In genomic region chr1:56820755-56821461, GRCh38 we compare ENCODE assay signal across 8 cellular contexts. TPM values are rescaled to one million over a fixed set of nuclear protein-coding genes. Genes with fewer than 3 reads are reported as not detected.
A peak's percentile ranks its signal among the peaks of the same experiment; 100 is the strongest.
DNase-seq lines count a peak whose midpoint lies in the region; ATAC-seq lines count a peak whose summit lies in the region.

No MANE protein-coding gene starts in this region.

- POLR2A ChIA-PET in CD4-positive, alpha-beta memory T cell (lab: Charles Lee; ENCODE audit: partially characterized antibody): no interaction called here
- POLR2A ChIA-PET in activated CD4-positive, alpha-beta memory T cell treated with anti-CD3 and anti-CD28 coated beads, Interleukin-2, amount 10 ng/mL, durations not matched to agents 7 days and 5 days (lab: Charles Lee): no interaction called here

- no peaks in the 10 kb centered on the region for H3K4me1 Mint-ChIP-seq in CD4-positive, alpha-beta memory T cell
- no peaks in the 10 kb centered on the region for H3K4me1 Mint-ChIP-seq in activated CD4-positive, alpha-beta memory T cell treated with anti-CD3 and anti-CD28 coated beads, Interleukin-2, amount 10 ng/mL, durations not matched to agents 7 days and 5 days
- H3K4me1 Mint-ChIP-seq in effector memory CD8-positive, alpha-beta T cell (ENCODE audit: low read depth in 2 of 2): no peaks in the 10 kb centered on the region

- H3K23ac ChIP-seq in mesendoderm (ENCODE audit: low read length): no peak overlapping the region

- no peak overlapping the region for H4K8ac ChIP-seq in mesendoderm (ENCODE audit: low read depth, low read length)

- H2AK5ac ChIP-seq in mesendoderm (ENCODE audit: low read length): no peak overlapping the region

- H3K9me3 ChIP-seq in CD4-positive, alpha-beta memory T cell (ENCODE audit: control insufficient read depth in 1 of 2, low read length in 2 of 2): no peaks in the 10 kb centered on the region

- H3K79me1 ChIP-seq in mesendoderm (ENCODE audit: low read length): no peaks in the 10 kb centered on the region

- H3K4me3 ChIP-seq in CD4-positive, alpha-beta memory T cell (ENCODE audit: low read length in 2 of 2): no peak overlapping the region
- H3K4me3 ChIP-seq in mesendoderm (ENCODE audit: low read length): no peak overlapping the region

- H3K4me3 Mint-ChIP-seq in CD4-positive, alpha-beta memory T cell: no peak overlapping the region
- no peak overlapping the region for H3K4me3 Mint-ChIP-seq in activated CD4-positive, alpha-beta memory T cell treated with anti-CD3 and anti-CD28 coated beads, Interleukin-2, amount 10 ng/mL, durations not matched to agents 7 days and 5 days
- H3K4me3 Mint-ChIP-seq in effector memory CD8-positive, alpha-beta T cell: no peak overlapping the region

- CTCF ChIA-PET in CD4-positive, alpha-beta memory T cell (lab: Charles Lee; ENCODE audit: partially characterized antibody): interaction anchor here (0.7 to 3.2 kb wide), 5 partner anchors 10 to 22 kb away, joined by 3 to 17 read pairs (median 3); no protein-coding TSS in a partner anchor
- CTCF ChIA-PET in activated CD4-positive, alpha-beta memory T cell treated with anti-CD3 and anti-CD28 coated beads, Interleukin-2, amount 10 ng/mL, durations not matched to agents 7 days and 5 days (lab: Charles Lee): interaction anchor here (0.6 to 2.3 kb wide), 6 partner anchors 10 to 30 kb away, joined by 3 to 9 read pairs (median 4); no protein-coding TSS in a partner anchor

- no peak overlapping the region for H2BK5ac ChIP-seq in mesendoderm (ENCODE audit: low read length)

- no CpG with 5 or more reads among the region's 7 CpGs for WGBS in mesendoderm (ENCODE audit: extremely low coverage, insufficient coverage, low lambda C conversion rate)

- H3K9me3 Mint-ChIP-seq in CD4-positive, alpha-beta memory T cell: no peaks in the 10 kb centered on the region
- H3K9me3 Mint-ChIP-seq in activated CD4-positive, alpha-beta memory T cell treated with anti-CD3 and anti-CD28 coated beads, Interleukin-2, amount 10 ng/mL, durations not matched to agents 7 days and 5 days: no peaks in the 10 kb centered on the region
- H3K9me3 Mint-ChIP-seq in effector memory CD8-positive, alpha-beta T cell: no peaks in the 10 kb centered on the region

- H3K27ac ChIP-seq in CD4-positive, alpha-beta memory T cell (ENCODE audit: low read depth, low read length): no peak overlapping the region
- no peak overlapping the region for H3K27ac ChIP-seq in mesendoderm (ENCODE audit: low read depth, low read length)

- no peak overlapping the region for H3K56ac ChIP-seq in mesendoderm (ENCODE audit: low read length)

- peak; percentile 75 for ATAC-seq in GM19351 (IDR thresholded peaks at IDR 0.05; ENCODE audit: unreplicated experiment)
- ATAC-seq in HG03442 (IDR thresholded peaks at IDR 0.05; ENCODE audit: unreplicated experiment): peak; percentile 75
- ATAC-seq in effector memory CD8-positive, alpha-beta T cell (replicated peaks): peak; percentile 35

- no peaks in the 10 kb centered on the region for H3K4me1 ChIP-seq in CD4-positive, alpha-beta memory T cell (ENCODE audit: insufficient read depth, low read length)
- H3K4me1 ChIP-seq in mesendoderm (ENCODE audit: control insufficient read depth, low read depth, low read length): no peaks in the 10 kb centered on the region

- peak overlapping the region; percentile 23 for H3K4me2 ChIP-seq in mesendoderm (ENCODE audit: low read length)

- H3K18ac ChIP-seq in mesendoderm (ENCODE audit: low read length): no peak overlapping the region

- H3K79me2 ChIP-seq in mesendoderm (ENCODE audit: control insufficient read depth, insufficient read depth, low read length): no peaks in the 10 kb centered on the region

- no peak overlapping the region for H3K4ac ChIP-seq in mesendoderm (ENCODE audit: low read depth, low read length)

- no peak overlapping the region for H3K27ac Mint-ChIP-seq in CD4-positive, alpha-beta memory T cell
- H3K27ac Mint-ChIP-seq in activated CD4-positive, alpha-beta memory T cell treated with anti-CD3 and anti-CD28 coated beads, Interleukin-2, amount 10 ng/mL, durations not matched to agents 7 days and 5 days: no peak overlapping the region
- no peak overlapping the region for H3K27ac Mint-ChIP-seq in effector memory CD8-positive, alpha-beta T cell

- H3K27me3 Mint-ChIP-seq in CD4-positive, alpha-beta memory T cell: peaks cover 2 to 13% of the 10 kb centered on the region in 2 donors
- H3K27me3 Mint-ChIP-seq in activated CD4-positive, alpha-beta memory T cell treated with anti-CD3 and anti-CD28 coated beads, Interleukin-2, amount 10 ng/mL, durations not matched to agents 7 days and 5 days: peaks cover 3% of the 10 kb centered on the region
- peaks cover 33 to 66% of the 10 kb centered on the region in 2 donors for H3K27me3 Mint-ChIP-seq in effector memory CD8-positive, alpha-beta T cell

- H3K36me3 ChIP-seq in CD4-positive, alpha-beta memory T cell (ENCODE audit: insufficient read depth, low read length): no peaks in the 10 kb centered on the region
- H3K36me3 ChIP-seq in mesendoderm (ENCODE audit: control insufficient read depth, insufficient read depth, low read length): no peaks in the 10 kb centered on the region

- H2BK15ac ChIP-seq in mesendoderm (replicated peaks; ENCODE audit: low read depth): no peak overlapping the region

- no peak overlapping the region for H3K9ac ChIP-seq in mesendoderm (ENCODE audit: low read length)

- H3K27me3 ChIP-seq in CD4-positive, alpha-beta memory T cell (ENCODE audit: insufficient read depth, low read length): no peaks in the 10 kb centered on the region
- H3K27me3 ChIP-seq in mesendoderm (ENCODE audit: insufficient read depth, low read length, poor library complexity): no peaks in the 10 kb centered on the region

- peak in 4 of 5 donors; percentile 3 to 29 (median 11) for DNase-seq in CD4-positive, alpha-beta memory T cell
- peak; percentile 49 for DNase-seq in NCI-H69 (lab: John Stamatoyannopoulos, UW)
- peak; percentile 70 for DNase-seq in activated CD4-positive, alpha-beta memory T cell treated with anti-CD3 and anti-CD28 coated beads, Interleukin-2, amount 10 ng/mL, durations not matched to agents 7 days and 5 days
- DNase-seq in effector memory CD8-positive, alpha-beta T cell: peak; percentile 36 to 47 (median 39)
- DNase-seq in mesendoderm: peak; percentile 92
- DNase-seq in stimulated activated CD8-positive, alpha-beta memory T cell treated with anti-CD3 and anti-CD28 coated beads, Interleukin-4, amount 100 ng/mL, for 4 hours (ENCODE audit: low read depth in 2 of 2, low spot score in 1 of 2): peak; percentile 12 to 33

- H2BK120ac ChIP-seq in mesendoderm (ENCODE audit: low read depth, low read length): no peak overlapping the region

- no peak overlapping the region for H4K5ac ChIP-seq in mesendoderm (ENCODE audit: low read length)

- intact Hi-C loops in CD4-positive, alpha-beta memory T cell (cut with micrococcal nuclease): no loop called here

- no peaks in the 10 kb centered on the region for H3K36me3 Mint-ChIP-seq in CD4-positive, alpha-beta memory T cell
- no peaks in the 10 kb centered on the region for H3K36me3 Mint-ChIP-seq in activated CD4-positive, alpha-beta memory T cell treated with anti-CD3 and anti-CD28 coated beads, Interleukin-2, amount 10 ng/mL, durations not matched to agents 7 days and 5 days (ENCODE audit: low read depth)
- no peaks in the 10 kb centered on the region for H3K36me3 Mint-ChIP-seq in effector memory CD8-positive, alpha-beta T cell (ENCODE audit: insufficient read depth)

RNA-seq across cellular contexts. Expression of gene FYB2, which starts 1.7 kb away (rescaled TPM):
- not detected for total RNA-seq in CD4-positive, alpha-beta memory T cell
- not detected for polyA plus RNA-seq in CD4-positive, alpha-beta memory T cell
- total RNA-seq in activated CD4-positive, alpha-beta memory T cell treated with anti-CD3 and anti-CD28 coated beads, Interleukin-2, amount 10 ng/mL, durations not matched to agents 7 days and 5 days: not detected
- 0.11 TPM for polyA plus RNA-seq in mesendoderm (2013, experiment 1 of 2)
- 0.13 TPM for polyA plus RNA-seq in mesendoderm (2013, experiment 2 of 2)

RNA-seq across cellular contexts. Expression of gene C8A, which starts 33.7 kb away (rescaled TPM):
- not detected for total RNA-seq in CD4-positive, alpha-beta memory T cell
- polyA plus RNA-seq in CD4-positive, alpha-beta memory T cell: not detected
- total RNA-seq in activated CD4-positive, alpha-beta memory T cell treated with anti-CD3 and anti-CD28 coated beads, Interleukin-2, amount 10 ng/mL, durations not matched to agents 7 days and 5 days: not detected
- polyA plus RNA-seq in mesendoderm (2013, experiment 1 of 2): not detected
- polyA plus RNA-seq in mesendoderm (2013, experiment 2 of 2): not detected

Comparison
In these comparisons a context has a peak if more than half of its experiments do, and no peak if none do; other contexts are left out.
1. DNase-seq: peak in every context shown above with its lines; median percentile 92 in mesendoderm; 70 in activated CD4-positive, alpha-beta memory T cell treated with anti-CD3 and anti-CD28 coated beads, Interleukin-2, amount 10 ng/mL, durations not matched to agents 7 days and 5 days; 49 in NCI-H69; 39 in effector memory CD8-positive, alpha-beta T cell; 22 in stimulated activated CD8-positive, alpha-beta memory T cell treated with anti-CD3 and anti-CD28 coated beads, Interleukin-4, amount 100 ng/mL, for 4 hours; 11 in CD4-positive, alpha-beta memory T cell.